In the genomic region with DNA sequence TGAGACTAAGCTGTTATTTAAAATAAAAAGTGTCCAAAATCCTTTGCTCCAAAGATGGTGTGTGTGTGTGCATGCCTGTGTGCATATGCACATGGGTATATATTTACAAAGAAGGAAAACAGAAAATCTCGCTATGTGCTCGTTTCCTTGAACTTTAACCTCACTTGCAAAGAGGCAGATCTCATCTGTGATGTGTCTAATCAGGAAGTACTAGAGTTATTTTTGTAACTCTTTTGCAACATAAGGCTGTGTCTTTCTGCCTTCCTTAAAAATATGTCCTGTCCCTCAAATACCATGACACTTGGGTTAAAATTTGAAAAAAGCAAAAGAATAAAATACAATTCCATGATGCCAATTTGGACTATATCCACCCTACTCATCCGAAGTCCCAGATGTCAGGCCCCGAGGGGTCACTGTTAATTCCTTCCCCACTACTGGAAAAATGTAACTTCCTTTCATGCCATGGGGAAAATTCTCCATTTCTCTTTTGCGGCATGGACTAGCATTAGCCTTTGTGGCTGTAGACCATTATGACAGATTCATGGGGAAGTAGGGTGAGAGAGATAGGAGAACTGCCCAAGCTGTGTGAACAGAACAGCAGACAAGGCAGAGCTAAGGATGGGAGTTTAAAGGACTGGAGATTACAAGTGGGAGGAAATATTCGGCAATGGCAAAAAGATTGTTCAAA, we compare ENCODE assay signal across 1 cellular context.
TF ChIP-seq lines count a peak whose summit lies in the region.

No MANE protein-coding gene starts in this region.

TF ChIP-seq in HepG2, 621 proteins besides CTCF, POLR2A, EP300 and RAD21 (continued from another document):
- TF ChIP-seq SOX6 (IDR thresholded peaks at IDR 0.05) (no peak), SOX6 (CRISPR knock-in tag; IDR thresholded peaks at IDR 0.05) (peak; percentile 73)
- TF ChIP-seq, protein P1, sequence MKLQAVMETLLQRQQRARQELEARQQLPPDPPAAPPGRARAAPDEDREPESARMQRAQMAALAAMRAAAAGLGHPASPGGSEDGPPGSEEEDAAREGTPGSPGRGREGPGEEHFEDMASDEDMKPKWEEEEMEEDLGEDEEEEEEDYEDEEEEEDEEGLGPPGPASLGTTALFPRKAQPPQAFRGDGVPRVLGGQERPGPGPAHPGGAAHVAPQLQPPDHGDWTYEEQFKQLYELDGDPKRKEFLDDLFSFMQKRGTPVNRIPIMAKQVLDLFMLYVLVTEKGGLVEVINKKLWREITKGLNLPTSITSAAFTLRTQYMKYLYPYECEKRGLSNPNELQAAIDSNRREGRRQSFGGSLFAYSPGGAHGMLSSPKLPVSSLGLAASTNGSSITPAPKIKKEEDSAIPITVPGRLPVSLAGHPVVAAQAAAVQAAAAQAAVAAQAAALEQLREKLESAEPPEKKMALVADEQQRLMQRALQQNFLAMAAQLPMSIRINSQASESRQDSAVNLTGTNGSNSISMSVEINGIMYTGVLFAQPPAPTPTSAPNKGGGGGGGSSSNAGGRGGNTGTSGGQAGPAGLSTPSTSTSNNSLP (IDR thresholded peaks at IDR 0.05; ENCODE audit: low read depth, low read length): 0 out of 2 replicates have a peak, but pooled peaks have one; percentile 26
- TF ChIP-seq, protein P2, sequence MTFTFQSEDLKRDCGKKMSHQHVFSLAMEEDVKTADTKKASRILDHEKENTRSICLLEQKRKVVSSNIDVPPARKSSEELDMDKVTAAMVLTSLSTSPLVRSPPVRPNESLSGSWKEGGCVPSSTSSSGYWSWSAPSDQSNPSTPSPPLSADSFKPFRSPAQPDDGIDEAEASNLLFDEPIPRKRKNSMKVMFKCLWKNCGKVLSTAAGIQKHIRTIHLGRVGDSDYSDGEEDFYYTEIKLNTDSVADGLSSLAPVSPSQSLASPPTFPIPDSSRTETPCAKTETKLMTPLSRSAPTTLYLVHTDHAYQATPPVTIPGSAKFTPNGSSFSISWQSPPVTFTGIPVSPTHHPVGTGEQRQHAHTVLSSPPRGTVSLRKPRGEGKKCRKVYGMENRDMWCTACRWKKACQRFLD (CRISPR knock-in tag; IDR thresholded peaks at IDR 0.05; ENCODE audit: borderline replicate concordance): no peak
TF ChIP-seq in HepG2: peak in this region for 69.
